1 cellular context compared by ENCODE assay signal in the genomic region with DNA sequence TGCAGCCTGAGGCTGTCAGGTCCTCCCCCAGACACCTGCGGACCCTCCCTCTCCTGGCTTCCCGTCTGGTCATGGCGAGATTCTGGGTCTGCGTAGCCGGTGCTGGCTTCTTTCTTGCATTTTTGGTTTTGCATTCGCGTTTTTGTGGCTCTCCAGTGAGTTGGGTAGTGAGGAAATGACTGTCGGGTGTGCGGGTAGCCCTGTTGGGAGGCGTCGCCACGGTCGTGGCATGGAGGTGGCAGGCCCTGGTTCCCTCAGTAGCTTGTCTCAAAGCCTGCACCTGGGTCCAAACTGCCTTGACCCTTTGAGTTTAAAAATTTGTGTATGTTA.
TF ChIP-seq lines count a peak whose summit lies in the region.

No MANE protein-coding gene starts in this region.

TF ChIP-seq in HepG2, 621 proteins besides CTCF, POLR2A, EP300 and RAD21 (continued from another document):
- TF ChIP-seq PHF20 (CRISPR knock-in tag; IDR thresholded peaks at IDR 0.05), result peak; percentile 4; the same call in 1 of the 2 replicates
